8 cellular contexts compared by ENCODE assay signal in the genomic region with DNA sequence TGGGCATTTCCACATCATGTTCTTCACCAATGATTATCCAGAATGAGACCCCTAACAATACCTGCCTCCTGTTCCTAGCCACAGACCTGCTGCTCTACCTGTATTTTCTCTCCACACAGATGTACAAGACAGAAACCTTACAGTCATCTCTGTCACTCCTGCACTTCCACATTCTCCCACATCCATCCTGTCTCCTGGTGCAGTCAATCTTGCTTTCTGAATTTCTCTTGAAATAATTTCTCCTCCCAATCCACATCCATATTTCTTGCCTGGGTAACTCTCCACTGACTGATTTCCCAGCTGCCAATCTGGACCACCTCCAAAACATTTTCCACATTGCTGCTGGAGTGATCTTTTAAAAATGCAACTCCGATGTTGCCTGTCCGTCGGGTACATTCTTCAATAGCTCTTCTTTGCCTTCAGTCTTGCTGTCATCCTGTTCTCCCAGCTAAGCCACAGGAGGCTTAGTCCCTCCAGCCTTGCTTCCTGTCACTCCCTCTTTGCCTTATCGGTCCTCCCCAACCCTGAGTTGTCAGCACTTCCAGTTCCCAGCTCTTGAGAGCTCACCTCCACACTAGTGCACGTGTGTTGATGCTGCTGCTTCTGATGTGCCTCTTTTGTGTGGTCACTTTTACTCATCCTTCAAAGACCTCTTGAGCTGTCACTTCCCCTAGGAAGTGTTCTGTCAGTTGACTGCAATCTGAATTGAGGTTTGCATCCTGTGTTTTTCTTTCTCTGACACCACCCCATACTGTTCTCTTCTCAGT. TPM values are rescaled to one million over a fixed set of nuclear protein-coding genes. Genes with fewer than 3 reads are reported as not detected.
DNase-seq lines count a peak whose midpoint lies in the region; ATAC-seq, FAIRE-seq and TF ChIP-seq lines count a peak whose summit lies in the region.

No MANE protein-coding gene starts in this region.

- ATAC-seq in GM18520 (IDR thresholded peaks at IDR 0.05; ENCODE audit: unreplicated experiment): peak; percentile 36
- ATAC-seq in HG03108 (IDR thresholded peaks at IDR 0.05; ENCODE audit: unreplicated experiment): peak; percentile 57

- CTCF ChIA-PET in AG04450 (lab: Charles Lee): interaction anchor here (1.0 kb wide), 1 partner anchor 145 kb away, joined by 4 read pairs; no protein-coding TSS in a partner anchor

- peak overlapping the region; percentile 63 for H3K27ac ChIP-seq in AG04450 (ENCODE audit: low read depth, low read length)

- H3K4me3 ChIP-seq in AG04450 (ENCODE audit: low read depth, low read length): peak overlapping the region; percentile 18
- no peak overlapping the region for H3K4me3 ChIP-seq in fibroblast of pulmonary artery (replicated peaks; ENCODE audit: low read depth, low read length)

- H3K9me3 ChIP-seq in AG04450 (ENCODE audit: control insufficient read depth, insufficient read depth, low read length): no peaks in the 10 kb centered on the region

- POLR2A ChIA-PET in AG04450 (lab: Yijun Ruan, JAX): no interaction called here

- DNase-seq in AG04450 (ENCODE audit: low read depth, low spot score) (no peak), RPMI8226 (peak; percentile 63), fibroblast of pulmonary artery (ENCODE audit: low read depth) (peak; percentile 35), urothelium cell line (ENCODE audit: low spot score) (no peak), NCI-H1092 (lab: John Stamatoyannopoulos, UW) (no peak)
- DNase-seq in activated CD4-positive, CD25-positive, alpha-beta regulatory T cell treated with anti-CD3 and anti-CD28 coated beads, Interleukin-2, amount 50 U/mL, for 72 hours: no peak

- H3K27me3 ChIP-seq in AG04450 (ENCODE audit: control insufficient read depth, insufficient read depth, low read length): no peaks in the 10 kb centered on the region

- no peak for FAIRE-seq in urothelium cell line (lab: Jason Lieb, UNC)

- TF ChIP-seq CTCF in AG04450 (IDR thresholded peaks at IDR 0.05; ENCODE audit: low read depth, low read length): no peak
- TF ChIP-seq CTCF in fibroblast of pulmonary artery (IDR thresholded peaks at IDR 0.05; ENCODE audit: low read length, missing control alignments): no peak

RNA-seq across cellular contexts. Expression of a gene that starts 15.1 kb away (rescaled TPM):
- polyA plus RNA-seq in AG04450 (2011; rRNA removed): 52.7 and 59.1 TPM in 2 replicates
- polyA minus RNA-seq in AG04450 (2011; rRNA and poly(A)+ RNA removed): 63.0 and 99.9 TPM in 2 replicates

Comparison
In these comparisons a context has a peak if more than half of its experiments do, and no peak if none do; other contexts are left out.
1. DNase-seq: peak in RPMI8226 (single experiment) and fibroblast of pulmonary artery (single experiment); none in AG04450 (single experiment), urothelium cell line (single experiment), NCI-H1092 (single experiment) and activated CD4-positive, CD25-positive, alpha-beta regulatory T cell treated with anti-CD3 and anti-CD28 coated beads, Interleukin-2, amount 50 U/mL, for 72 hours (single experiment).